Comparison of ENCODE assay signal across 8 cellular contexts in genomic region chr5:64165500-64166200, GRCh38. TPM values are rescaled to one million over a fixed set of nuclear protein-coding genes. Genes with fewer than 3 reads are reported as not detected.
DNase-seq lines count a peak whose midpoint lies in the region; ATAC-seq and TF ChIP-seq lines count a peak whose summit lies in the region.

A gene with protein sequence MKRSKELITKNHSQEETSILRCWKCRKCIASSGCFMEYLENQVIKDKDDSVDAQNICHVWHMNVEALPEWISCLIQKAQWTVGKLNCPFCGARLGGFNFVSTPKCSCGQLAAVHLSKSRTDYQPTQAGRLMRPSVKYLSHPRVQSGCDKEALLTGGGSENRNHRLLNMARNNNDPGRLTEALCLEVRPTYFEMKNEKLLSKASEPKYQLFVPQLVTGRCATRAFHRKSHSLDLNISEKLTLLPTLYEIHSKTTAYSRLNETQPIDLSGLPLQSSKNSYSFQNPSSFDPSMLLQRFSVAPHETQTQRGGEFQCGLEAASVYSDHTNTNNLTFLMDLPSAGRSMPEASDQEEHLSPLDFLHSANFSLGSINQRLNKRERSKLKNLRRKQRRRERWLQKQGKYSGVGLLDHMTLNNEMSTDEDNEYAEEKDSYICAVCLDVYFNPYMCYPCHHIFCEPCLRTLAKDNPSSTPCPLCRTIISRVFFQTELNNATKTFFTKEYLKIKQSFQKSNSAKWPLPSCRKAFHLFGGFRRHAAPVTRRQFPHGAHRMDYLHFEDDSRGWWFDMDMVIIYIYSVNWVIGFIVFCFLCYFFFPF (plus strand): TSS chr5:64165843. CDS start chr5:64200808, 34,965 bp downstream.

- TF ChIP-seq CTCF in neural progenitor cell (IDR thresholded peaks at IDR 0.05) = no peak

- H3K4me1 Mint-ChIP-seq in activated T-cell treated with anti-CD3 and anti-CD28 coated beads, Interleukin-2, amount 50 U/mL, for 72 hours (ENCODE audit: low read depth) = no peaks in the 10 kb centered on the region
- peaks cover 7% of the 10 kb centered on the region for H3K4me1 Mint-ChIP-seq in neural progenitor cell

- H3K9me3 ChIP-seq in neural progenitor cell (ENCODE audit: low read depth) = no peaks in the 10 kb centered on the region

- ATAC-seq in HG02678 (IDR thresholded peaks at IDR 0.05; ENCODE audit: unreplicated experiment) = peak; percentile 39
- ATAC-seq in activated T-cell treated with anti-CD3 and anti-CD28 coated beads, Interleukin-2, amount 50 U/mL, for 72 hours (replicated peaks in 1 of 2) = peak; percentile 23 to 43

- H3K4me2 ChIP-seq in neural progenitor cell = peak within 1 kb of the TSS; percentile 84

- no peaks in the 10 kb centered on the region for H4K20me1 ChIP-seq in neural progenitor cell (ENCODE audit: low read depth)

- no peaks in the 10 kb centered on the region for H3K79me2 ChIP-seq in neural progenitor cell (ENCODE audit: low read depth)

- H3K36me3 Mint-ChIP-seq in activated T-cell treated with anti-CD3 and anti-CD28 coated beads, Interleukin-2, amount 50 U/mL, for 72 hours (ENCODE audit: insufficient read depth in 2 of 2) = peaks cover 0 to 2% of the 10 kb centered on the region in 2 donors
- no peaks in the 10 kb centered on the region for H3K36me3 Mint-ChIP-seq in neural progenitor cell

- H3K27me3 Mint-ChIP-seq in activated T-cell treated with anti-CD3 and anti-CD28 coated beads, Interleukin-2, amount 50 U/mL, for 72 hours (ENCODE audit: low read depth) = peaks cover 26% of the 10 kb centered on the region
- H3K27me3 Mint-ChIP-seq in neural progenitor cell (ENCODE audit: insufficient read depth, low read depth) = peaks cover 14% of the 10 kb centered on the region

- no peaks in the 10 kb centered on the region for H3K9me3 Mint-ChIP-seq in activated T-cell treated with anti-CD3 and anti-CD28 coated beads, Interleukin-2, amount 50 U/mL, for 72 hours
- H3K9me3 Mint-ChIP-seq in neural progenitor cell = no peaks in the 10 kb centered on the region

- DNase-seq in D341Med (ENCODE audit: low spot score) = peak; percentile 79
- DNase-seq in activated T-cell treated with anti-CD3 and anti-CD28 coated beads, Interleukin-2, amount 50 U/mL, for 72 hours = peak in 1 of 2 donors; percentile 2
- peak; percentile 43 for DNase-seq in glomerular visceral epithelial cell (ENCODE audit: extremely low spot score)
- peak; percentile 78 for DNase-seq in neural progenitor cell (ENCODE audit: low spot score)
- no peak for DNase-seq in medulla oblongata (ENCODE audit: extremely low spot score)
- no peak for DNase-seq in NCI-H1436 (lab: John Stamatoyannopoulos, UW)
- no peak for DNase-seq in activated effector memory CD4-positive, alpha-beta T cell treated with Interleukin-2 at 50 U/mL for 16 hours

- peaks cover 54% of the 10 kb centered on the region for H3K27me3 ChIP-seq in neural progenitor cell

- peak within 1 kb of the TSS; percentile 67 for H3K4me3 ChIP-seq in neural progenitor cell

- no peak within 1 kb of the TSS for H3K27ac ChIP-seq in neural progenitor cell

- peak within 1 kb of the TSS; percentile 88 for H2AFZ ChIP-seq in neural progenitor cell (replicated peaks)

- H3K4me3 Mint-ChIP-seq in activated T-cell treated with anti-CD3 and anti-CD28 coated beads, Interleukin-2, amount 50 U/mL, for 72 hours = peak within 1 kb of the TSS; percentile 56 to 62
- H3K4me3 Mint-ChIP-seq in neural progenitor cell = peak within 1 kb of the TSS; percentile 94

- no peaks in the 10 kb centered on the region for H3K36me3 ChIP-seq in neural progenitor cell

- H3K4me1 ChIP-seq in neural progenitor cell = peaks cover 10% of the 10 kb centered on the region

- H3K27ac Mint-ChIP-seq in activated T-cell treated with anti-CD3 and anti-CD28 coated beads, Interleukin-2, amount 50 U/mL, for 72 hours = no peak within 1 kb of the TSS
- peak within 1 kb of the TSS; percentile 54 for H3K27ac Mint-ChIP-seq in neural progenitor cell

- H3K9ac ChIP-seq in neural progenitor cell = no peak within 1 kb of the TSS

- no peaks in the 10 kb centered on the region for H3F3A ChIP-seq in neural progenitor cell (ENCODE audit: low read depth)

RNA-seq across cellular contexts. Expression of the gene that starts here (rescaled TPM):
- not detected for total RNA-seq in activated T-cell treated with anti-CD3 and anti-CD28 coated beads, Interleukin-2, amount 50 U/mL, for 72 hours
- total RNA-seq in neural progenitor cell (ENCODE audit: low replicate concordance) = 5.5 and 7.0 TPM in 2 replicates

Comparison
In these comparisons a context has a peak if more than half of its experiments do, and no peak if none do; other contexts are left out.
1. Peak in ATAC-seq in activated T-cell treated with anti-CD3 and anti-CD28 coated beads, Interleukin-2, amount 50 U/mL, for 72 hours; RNA of the gene not detected or under 1 TPM.
2. DNase-seq: peak in D341Med (single experiment), glomerular visceral epithelial cell (single experiment) and neural progenitor cell (single experiment); none in medulla oblongata (single experiment), NCI-H1436 (single experiment) and activated effector memory CD4-positive, alpha-beta T cell treated with Interleukin-2 at 50 U/mL for 16 hours (single experiment).